In genomic region chr3:182445576-182445975, GRCh38 we compare ENCODE assay signal across 25 cellular contexts.
"Had no signal": no experiment of that assay in that cellular context is flagged by ENCODE, and none has a peak within 500 bp of the region (broad histone marks: within the 10 kb centered on the region; RNA-seq: fewer than 3 reads in every experiment).

No MANE protein-coding gene starts in this region.

- DNase-seq: activated B cell treated with CpG ODN at 0.5 μM for 24 hours; activated CD4-positive, alpha-beta T cell treated with anti-CD3 and anti-CD28 coated beads for 1 hour; activated CD4-positive, alpha-beta T cell treated with anti-CD3 and anti-CD28 coated beads, Interleukin-2, amount 10 ng/mL, durations not matched to agents 24 days and 14 days; activated CD4-positive, alpha-beta T cell treated with anti-CD3 and anti-CD28 coated beads, Interleukin-2, amount 50 U/mL, for 48 hours; activated CD8-positive, alpha-beta memory T cell treated with anti-CD3 and anti-CD28 coated beads, Interleukin-2, amount 10 ng/mL, durations not matched to agents 7 days and 5 days; activated effector memory CD4-positive, alpha-beta T cell treated with Interleukin-2 at 50 U/mL for 16 hours; activated naive CD4-positive, alpha-beta T cell; activated T-cell treated with anti-CD3 and anti-CD28 coated beads, Interleukin-2, amount 50 U/mL, for 24 hours; aorta; caudate nucleus; MG63; MV-4-11; NCI-H1092 treated with DMSO at 0.1 percent for 48 hours; NCI-H1417 treated with DMSO at 0.1 percent for 48 hours; NCI-H187; NCI-H2081; NCI-H510A treated with DMSO at 0.1 percent for 48 hours; NCI-H69; SIG-M5; T-cell; T-helper 2 cell; T1000 had no signal

- H3K9me3 Mint-ChIP-seq: activated B cell treated with CpG ODN at 0.5 μM for 24 hours; activated CD4-positive, alpha-beta T cell treated with anti-CD3 and anti-CD28 coated beads, Interleukin-2, amount 10 ng/mL, durations not matched to agents 24 days and 14 days; activated naive CD4-positive, alpha-beta T cell treated with anti-CD3 and anti-CD28 coated beads, Interleukin-2, amount 50 U/mL, for 24 hours; activated T-cell treated with anti-CD3 and anti-CD28 coated beads, Interleukin-2, amount 50 U/mL, for 24 hours; activated T-helper 1 cell treated with anti-CD3 and anti-CD28 coated beads, Interleukin-12 subunit alpha, Interleukin-12 subunit beta, Interleukin-2, Interleukin-4 antibody, amounts not matched to agents 30 ng/mL and 10 ng/mL and 1 ng/mL, durations not matched to agents 14 hours and 24 hours and 36 hours; T-cell had no signal

- H3K27ac Mint-ChIP-seq: activated B cell treated with CpG ODN at 0.5 μM for 24 hours; activated CD4-positive, alpha-beta T cell treated with anti-CD3 and anti-CD28 coated beads, Interleukin-2, amount 10 ng/mL, durations not matched to agents 24 days and 14 days; activated CD8-positive, alpha-beta memory T cell treated with anti-CD3 and anti-CD28 coated beads, Interleukin-2, amount 10 ng/mL, durations not matched to agents 7 days and 5 days; activated naive CD4-positive, alpha-beta T cell treated with anti-CD3 and anti-CD28 coated beads, Interleukin-2, amount 50 U/mL, for 24 hours; activated T-cell treated with anti-CD3 and anti-CD28 coated beads, Interleukin-2, amount 50 U/mL, for 24 hours; activated T-helper 1 cell treated with anti-CD3 and anti-CD28 coated beads, Interleukin-12 subunit alpha, Interleukin-12 subunit beta, Interleukin-2, Interleukin-4 antibody, amounts not matched to agents 30 ng/mL and 10 ng/mL and 1 ng/mL, durations not matched to agents 14 hours and 24 hours and 36 hours; T-cell had no signal

- H3K4me3 Mint-ChIP-seq: activated B cell treated with CpG ODN at 0.5 μM for 24 hours; activated CD4-positive, alpha-beta T cell treated with anti-CD3 and anti-CD28 coated beads, Interleukin-2, amount 10 ng/mL, durations not matched to agents 24 days and 14 days; activated CD8-positive, alpha-beta memory T cell treated with anti-CD3 and anti-CD28 coated beads, Interleukin-2, amount 10 ng/mL, durations not matched to agents 7 days and 5 days; activated naive CD4-positive, alpha-beta T cell treated with anti-CD3 and anti-CD28 coated beads, Interleukin-2, amount 50 U/mL, for 24 hours; activated T-cell treated with anti-CD3 and anti-CD28 coated beads, Interleukin-2, amount 50 U/mL, for 24 hours; activated T-helper 1 cell treated with anti-CD3 and anti-CD28 coated beads, Interleukin-12 subunit alpha, Interleukin-12 subunit beta, Interleukin-2, Interleukin-4 antibody, amounts not matched to agents 30 ng/mL and 10 ng/mL and 1 ng/mL, durations not matched to agents 14 hours and 24 hours and 36 hours; T-cell had no signal

- H3K27me3 Mint-ChIP-seq: activated B cell treated with CpG ODN at 0.5 μM for 24 hours; activated CD4-positive, alpha-beta T cell treated with anti-CD3 and anti-CD28 coated beads, Interleukin-2, amount 10 ng/mL, durations not matched to agents 24 days and 14 days; activated CD8-positive, alpha-beta memory T cell treated with anti-CD3 and anti-CD28 coated beads, Interleukin-2, amount 10 ng/mL, durations not matched to agents 7 days and 5 days; activated naive CD4-positive, alpha-beta T cell treated with anti-CD3 and anti-CD28 coated beads, Interleukin-2, amount 50 U/mL, for 24 hours; activated T-cell treated with anti-CD3 and anti-CD28 coated beads, Interleukin-2, amount 50 U/mL, for 24 hours had no signal

- H3K36me3 ChIP-seq: breast epithelium, MG63 had no signal

- H3K4me3 ChIP-seq: breast epithelium, MG63 had no signal

- H3K4me1 Mint-ChIP-seq: activated B cell treated with CpG ODN at 0.5 μM for 24 hours; activated CD4-positive, alpha-beta T cell treated with anti-CD3 and anti-CD28 coated beads, Interleukin-2, amount 10 ng/mL, durations not matched to agents 24 days and 14 days; activated CD8-positive, alpha-beta memory T cell treated with anti-CD3 and anti-CD28 coated beads, Interleukin-2, amount 10 ng/mL, durations not matched to agents 7 days and 5 days; activated naive CD4-positive, alpha-beta T cell treated with anti-CD3 and anti-CD28 coated beads, Interleukin-2, amount 50 U/mL, for 24 hours; T-cell had no signal

- H3K27me3 ChIP-seq: breast epithelium, MG63 had no signal

- ATAC-seq: activated CD8-positive, alpha-beta memory T cell treated with anti-CD3 and anti-CD28 coated beads, Interleukin-2, amount 10 ng/mL, durations not matched to agents 7 days and 5 days; T-cell had no signal

- H3K9me3 ChIP-seq: breast epithelium, MG63 had no signal

- H3K27ac ChIP-seq: breast epithelium had no signal

- H3K36me3 Mint-ChIP-seq: activated CD8-positive, alpha-beta memory T cell treated with anti-CD3 and anti-CD28 coated beads, Interleukin-2, amount 10 ng/mL, durations not matched to agents 7 days and 5 days; activated naive CD4-positive, alpha-beta T cell treated with anti-CD3 and anti-CD28 coated beads, Interleukin-2, amount 50 U/mL, for 24 hours; T-cell had no signal

- H3K4me1 ChIP-seq: breast epithelium had no signal
